ENCODE assay signal across 1 cellular context in the genomic region with DNA sequence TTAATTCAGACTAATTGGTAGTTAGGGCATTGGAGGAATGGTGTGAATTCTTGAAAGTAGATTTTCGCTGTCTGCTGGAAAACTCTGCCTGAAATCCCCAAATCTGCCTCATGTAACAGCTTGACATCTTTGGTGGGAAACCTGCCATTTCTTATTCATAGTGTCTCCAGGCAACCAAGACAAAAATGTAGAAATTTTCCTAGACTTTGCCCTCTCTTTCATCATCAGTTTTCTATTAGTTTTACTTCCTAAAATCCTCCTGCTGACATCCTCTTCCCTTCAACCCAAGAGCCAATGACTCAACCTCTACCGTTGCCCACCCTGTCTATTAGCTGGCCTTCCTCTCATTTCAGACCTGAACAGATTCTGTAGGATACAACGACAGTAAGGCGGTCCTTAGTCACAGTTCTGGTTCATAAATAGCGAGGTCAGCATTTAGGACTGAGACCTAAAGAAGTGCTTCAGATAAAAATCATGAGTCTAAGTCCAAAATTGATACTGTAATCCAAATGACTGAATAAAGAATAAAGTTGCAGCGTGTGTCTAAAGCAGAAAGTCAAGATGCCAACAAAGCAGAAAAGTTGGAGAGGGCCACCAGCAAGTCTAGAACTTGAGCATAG.
TF ChIP-seq lines count a peak whose summit lies in the region.

No MANE protein-coding gene starts in this region.

TF ChIP-seq in GM23338, 12 proteins besides CTCF, POLR2A, EP300 and RAD21 (continued from another document):
- no peak for TF ChIP-seq EZH2phosphoT487 (IDR thresholded peaks at IDR 0.05; ENCODE audit: unreplicated experiment)
- TF ChIP-seq, protein P1, sequence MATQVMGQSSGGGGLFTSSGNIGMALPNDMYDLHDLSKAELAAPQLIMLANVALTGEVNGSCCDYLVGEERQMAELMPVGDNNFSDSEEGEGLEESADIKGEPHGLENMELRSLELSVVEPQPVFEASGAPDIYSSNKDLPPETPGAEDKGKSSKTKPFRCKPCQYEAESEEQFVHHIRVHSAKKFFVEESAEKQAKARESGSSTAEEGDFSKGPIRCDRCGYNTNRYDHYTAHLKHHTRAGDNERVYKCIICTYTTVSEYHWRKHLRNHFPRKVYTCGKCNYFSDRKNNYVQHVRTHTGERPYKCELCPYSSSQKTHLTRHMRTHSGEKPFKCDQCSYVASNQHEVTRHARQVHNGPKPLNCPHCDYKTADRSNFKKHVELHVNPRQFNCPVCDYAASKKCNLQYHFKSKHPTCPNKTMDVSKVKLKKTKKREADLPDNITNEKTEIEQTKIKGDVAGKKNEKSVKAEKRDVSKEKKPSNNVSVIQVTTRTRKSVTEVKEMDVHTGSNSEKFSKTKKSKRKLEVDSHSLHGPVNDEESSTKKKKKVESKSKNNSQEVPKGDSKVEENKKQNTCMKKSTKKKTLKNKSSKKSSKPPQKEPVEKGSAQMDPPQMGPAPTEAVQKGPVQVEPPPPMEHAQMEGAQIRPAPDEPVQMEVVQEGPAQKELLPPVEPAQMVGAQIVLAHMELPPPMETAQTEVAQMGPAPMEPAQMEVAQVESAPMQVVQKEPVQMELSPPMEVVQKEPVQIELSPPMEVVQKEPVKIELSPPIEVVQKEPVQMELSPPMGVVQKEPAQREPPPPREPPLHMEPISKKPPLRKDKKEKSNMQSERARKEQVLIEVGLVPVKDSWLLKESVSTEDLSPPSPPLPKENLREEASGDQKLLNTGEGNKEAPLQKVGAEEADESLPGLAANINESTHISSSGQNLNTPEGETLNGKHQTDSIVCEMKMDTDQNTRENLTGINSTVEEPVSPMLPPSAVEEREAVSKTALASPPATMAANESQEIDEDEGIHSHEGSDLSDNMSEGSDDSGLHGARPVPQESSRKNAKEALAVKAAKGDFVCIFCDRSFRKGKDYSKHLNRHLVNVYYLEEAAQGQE (IDR thresholded peaks at IDR 0.05; ENCODE audit: unreplicated experiment), result no peak
- no peak for TF ChIP-seq JUNB (IDR thresholded peaks at IDR 0.05; ENCODE audit: unreplicated experiment)
- no peak for TF ChIP-seq ZNF331 (CRISPR knock-in tag; IDR thresholded peaks at IDR 0.05; ENCODE audit: low read depth)
- no peak for TF ChIP-seq EZH2 (IDR thresholded peaks at IDR 0.05; ENCODE audit: low read depth, unreplicated experiment)
- TF ChIP-seq POLR2AphosphoS5 (IDR thresholded peaks at IDR 0.05; ENCODE audit: low read depth), result no peak
- TF ChIP-seq, protein P2, sequence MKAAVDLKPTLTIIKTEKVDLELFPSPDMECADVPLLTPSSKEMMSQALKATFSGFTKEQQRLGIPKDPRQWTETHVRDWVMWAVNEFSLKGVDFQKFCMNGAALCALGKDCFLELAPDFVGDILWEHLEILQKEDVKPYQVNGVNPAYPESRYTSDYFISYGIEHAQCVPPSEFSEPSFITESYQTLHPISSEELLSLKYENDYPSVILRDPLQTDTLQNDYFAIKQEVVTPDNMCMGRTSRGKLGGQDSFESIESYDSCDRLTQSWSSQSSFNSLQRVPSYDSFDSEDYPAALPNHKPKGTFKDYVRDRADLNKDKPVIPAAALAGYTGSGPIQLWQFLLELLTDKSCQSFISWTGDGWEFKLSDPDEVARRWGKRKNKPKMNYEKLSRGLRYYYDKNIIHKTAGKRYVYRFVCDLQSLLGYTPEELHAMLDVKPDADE (IDR thresholded peaks at IDR 0.05), result no peak
- TF ChIP-seq STAT1 (IDR thresholded peaks at IDR 0.05; ENCODE audit: unreplicated experiment), result no peak
- TF ChIP-seq CREB1 (CRISPR knock-in tag; IDR thresholded peaks at IDR 0.05; ENCODE audit: low read depth), result no peak
TF ChIP-seq in GM23338: peak in this region for 0.
